In genomic region chr2:138589663-138590062, GRCh38 we compare ENCODE assay signal across 9 cellular contexts.
"Had no signal": no experiment of that assay in that cellular context is flagged by ENCODE, and none has a peak within 500 bp of the region (broad histone marks: within the 10 kb centered on the region; RNA-seq: fewer than 3 reads in every experiment).

No MANE protein-coding gene starts in this region.

- H3K4me1 Mint-ChIP-seq: IgD-negative memory B cell had no signal

- H3K27ac ChIP-seq: HL-60 had no signal

- H3K9me3 ChIP-seq: HAP-1 had no signal

- H3K27ac Mint-ChIP-seq: GM23338, HFFc6, IgD-negative memory B cell had no signal

- H2AFZ ChIP-seq: GM23338 had no signal

- ATAC-seq: GM23338, HCT116, HepG2 had no signal

- H3K4me2 ChIP-seq: GM23338 had no signal

- H3K4me3 ChIP-seq: GM23338, HAP-1 had no signal

- H3K9me3 Mint-ChIP-seq: GM23338, HFFc6, IgD-negative memory B cell had no signal

- H3K4me3 Mint-ChIP-seq: GM23338, HFFc6, IgD-negative memory B cell had no signal

- H3K27me3 Mint-ChIP-seq: IgD-negative memory B cell had no signal

- DNase-seq: H7, HFFc6, KBM-7 had no signal

- H3K36me3 ChIP-seq: HAP-1 had no signal

- H3K4me1 ChIP-seq: HAP-1 had no signal
